1 cellular context compared by ENCODE assay signal in the genomic region with DNA sequence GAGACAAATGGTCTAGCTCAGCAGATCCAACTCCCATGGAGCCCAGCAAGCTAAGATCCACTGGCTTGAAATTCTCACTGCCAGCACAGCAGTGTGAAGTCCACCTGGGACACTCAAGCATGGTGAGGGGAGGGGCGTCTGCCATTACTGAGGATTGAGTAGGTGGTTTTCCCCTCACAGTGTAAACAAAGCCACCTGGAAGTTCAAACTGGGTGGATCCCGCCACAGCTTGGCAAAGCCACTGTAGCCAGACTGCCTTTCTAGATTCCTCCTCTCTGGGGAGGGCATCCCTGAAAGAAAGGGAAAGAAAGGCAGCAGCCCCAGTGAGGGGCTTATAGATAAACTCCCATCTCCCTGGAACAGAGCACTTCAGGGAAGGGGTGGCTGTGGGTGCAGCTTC. TPM values are rescaled to one million over a fixed set of nuclear protein-coding genes. Genes with fewer than 3 reads are reported as not detected.
"Had no signal": no experiment of that assay in that cellular context is flagged by ENCODE, and none has a peak within 500 bp of the region (broad histone marks: within the 10 kb centered on the region; RNA-seq: fewer than 3 reads in every experiment).

No MANE protein-coding gene starts in this region.

RNA-seq across cellular contexts. Expression of gene TNFRSF19, which starts 24.1 kb away (rescaled TPM):
- total RNA-seq: HT-29 had no signal
